In the genomic region with DNA sequence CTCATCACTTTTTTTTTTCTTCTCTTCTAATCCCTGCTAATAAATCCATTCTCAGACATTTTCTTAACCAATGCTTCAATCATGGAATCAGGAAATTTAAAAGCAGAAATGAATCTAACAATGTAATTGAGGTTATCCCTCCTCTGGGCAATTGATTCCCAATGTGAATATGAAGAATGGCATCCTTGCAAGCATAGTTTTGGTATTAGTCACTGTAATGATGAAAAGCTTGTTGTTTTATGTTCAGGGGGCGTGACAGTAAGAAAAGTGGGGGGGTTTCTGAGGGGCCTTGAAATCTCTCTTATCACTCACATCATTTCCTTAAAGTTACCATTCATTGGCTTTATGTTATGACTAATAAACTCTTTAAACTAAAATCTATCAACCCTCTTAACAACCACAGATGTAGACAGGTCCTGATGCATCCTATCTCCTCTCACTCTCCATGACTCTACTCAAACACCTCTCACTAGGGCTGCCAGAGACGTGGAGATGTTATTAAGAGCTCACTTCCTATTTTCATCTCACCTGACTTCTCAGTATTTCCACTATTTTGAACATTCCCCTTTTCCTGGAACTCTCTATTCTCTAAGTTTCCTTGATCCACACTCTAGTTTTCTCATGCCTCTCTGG, we compare ENCODE assay signal across 15 cellular contexts.
A peak's percentile ranks its signal among the peaks of the same experiment; 100 is the strongest.
DNase-seq lines count a peak whose midpoint lies in the region; ATAC-seq and TF ChIP-seq lines count a peak whose summit lies in the region.
"Had no signal": no experiment of that assay in that cellular context is flagged by ENCODE, and none has a peak within 500 bp of the region (broad histone marks: within the 10 kb centered on the region; RNA-seq: fewer than 3 reads in every experiment).

No MANE protein-coding gene starts in this region.

- no peak overlapping the region for H2AFZ ChIP-seq in osteoblast (ENCODE audit: low read length)

- H3K4me1 ChIP-seq in osteoblast (ENCODE audit: insufficient read depth, low read length) (peaks cover 35% of the 10 kb centered on the region), heart right ventricle (no peaks in the 10 kb centered on the region)

- H3K4me3 ChIP-seq in epithelial cell of proximal tubule (ENCODE audit: low read depth, low read length) (no peak overlapping the region), osteoblast (ENCODE audit: insufficient read depth, low read length) (no peak overlapping the region), heart right ventricle (no peak overlapping the region)
- H3K4me3 ChIP-seq: MG63 had no signal

- CTCF ChIA-PET in RWPE1 (lab: Yijun Ruan, JAX), result interaction anchor here (0.6 to 0.7 kb wide), 3 partner anchors 45 to 1375 kb away, joined by 3 to 5 read pairs (median 3); no protein-coding TSS in a partner anchor
- CTCF ChIA-PET in activated CD4-positive, alpha-beta T cell treated with anti-CD3 and anti-CD28 coated beads, Interleukin-2, amount 10 ng/mL, durations not matched to agents 7 days and 5 days (lab: Charles Lee), result no interaction called here

- TF ChIP-seq CTCF in RWPE1 (conservative IDR thresholded peaks at IDR 0.05; ENCODE audit: low read depth) (no peak), epithelial cell of proximal tubule (conservative IDR thresholded peaks at IDR 0.05; ENCODE audit: low read depth, low read length) (no peak), osteoblast (IDR thresholded peaks at IDR 0.05; ENCODE audit: extremely low read depth, low read depth, low read length) (no peak), heart right ventricle (IDR thresholded peaks at IDR 0.05) (no peak), GM10266 (IDR thresholded peaks at IDR 0.05; ENCODE audit: control insufficient read depth, insufficient read depth, low read depth, missing control alignments) (no peak)

- no peaks in the 10 kb centered on the region for H4K20me1 ChIP-seq in osteoblast (ENCODE audit: insufficient read depth, low read length)

- 38% methylated on average over 2 of the region's 2 CpGs for whole genome bisulfite sequencing in heart right ventricle, 2 donors

- peaks cover 7% of the 10 kb centered on the region for H3K9me3 Mint-ChIP-seq in activated CD4-positive, alpha-beta T cell treated with anti-CD3 and anti-CD28 coated beads, Interleukin-2, amount 10 ng/mL, durations not matched to agents 7 days and 5 days

- no peaks in the 10 kb centered on the region for H3K27me3 Mint-ChIP-seq in activated CD4-positive, alpha-beta T cell treated with anti-CD3 and anti-CD28 coated beads, Interleukin-2, amount 10 ng/mL, durations not matched to agents 7 days and 5 days
- H3K27me3 Mint-ChIP-seq: CD4-positive, alpha-beta T cell; central memory CD8-positive, alpha-beta T cell; natural killer cell treated with Interleukin-12 subunit alpha and Interleukin-12 subunit beta and Interleukin-15 and Interleukin-18, amount 100 ng/mL, for 72 hours had no signal

- H3K79me2 ChIP-seq in osteoblast (ENCODE audit: insufficient read depth, low read length), result no peaks in the 10 kb centered on the region

- intact Hi-C loops in heart right ventricle (cut with DNase I), result no loop called here

- ATAC-seq in heart right ventricle, result no peak
- no peak for ATAC-seq in HG03432 (IDR thresholded peaks at IDR 0.05; ENCODE audit: unreplicated experiment)
- ATAC-seq: left cardiac atrium; natural killer cell treated with Interleukin-12 subunit alpha and Interleukin-12 subunit beta and Interleukin-15 and Interleukin-18, amount 100 ng/mL, for 72 hours had no signal

- DNase-seq in GM04504 (ENCODE audit: low read depth) (peak; percentile 35), RWPE1 (ENCODE audit: low spot score) (peak; percentile 46), epithelial cell of proximal tubule (ENCODE audit: low read depth) (peak; percentile 71), osteoblast (ENCODE audit: insufficient read length, low spot score, missing footprints) (no peak), heart right ventricle (no peak), GM10266 (ENCODE audit: extremely low spot score) (no peak)
- DNase-seq in activated CD4-positive, alpha-beta T cell treated with anti-CD3 and anti-CD28 coated beads, Interleukin-2, amount 10 ng/mL, durations not matched to agents 7 days and 5 days, result no peak
- DNase-seq: activated CD4-positive, alpha-beta T cell treated with anti-CD3 and anti-CD28 coated beads, Interleukin-2, amount 50 U/mL, for 4 hours; activated effector memory CD4-positive, alpha-beta T cell treated with Interleukin-2 at 50 U/mL for 16 hours; CD4-positive, alpha-beta T cell; left cardiac atrium; MG63 had no signal

- H3K9me3 ChIP-seq in osteoblast (ENCODE audit: low read depth, low read length), result no peaks in the 10 kb centered on the region
- H3K9me3 ChIP-seq in heart right ventricle, result peaks cover 0 to 16% (median 0%) of the 10 kb centered on the region in 11 donors
- H3K9me3 ChIP-seq: MG63 had no signal

- H3K36me3 ChIP-seq in osteoblast (ENCODE audit: insufficient read depth, low read length) (no peaks in the 10 kb centered on the region), heart right ventricle (no peaks in the 10 kb centered on the region)
- H3K36me3 ChIP-seq: MG63 had no signal

- no peaks in the 10 kb centered on the region for H3K36me3 Mint-ChIP-seq in activated CD4-positive, alpha-beta T cell treated with anti-CD3 and anti-CD28 coated beads, Interleukin-2, amount 10 ng/mL, durations not matched to agents 7 days and 5 days (ENCODE audit: low read depth)
- H3K36me3 Mint-ChIP-seq: natural killer cell treated with Interleukin-12 subunit alpha and Interleukin-12 subunit beta and Interleukin-15 and Interleukin-18, amount 100 ng/mL, for 72 hours had no signal

- H3K4me1 Mint-ChIP-seq in activated CD4-positive, alpha-beta T cell treated with anti-CD3 and anti-CD28 coated beads, Interleukin-2, amount 10 ng/mL, durations not matched to agents 7 days and 5 days, result no peaks in the 10 kb centered on the region
- H3K4me1 Mint-ChIP-seq: central memory CD8-positive, alpha-beta T cell had no signal

- peak overlapping the region; percentile 60 for H3K4me2 ChIP-seq in osteoblast (ENCODE audit: insufficient read depth, low read length)

- no peak overlapping the region for H3K4me3 Mint-ChIP-seq in activated CD4-positive, alpha-beta T cell treated with anti-CD3 and anti-CD28 coated beads, Interleukin-2, amount 10 ng/mL, durations not matched to agents 7 days and 5 days
- H3K4me3 Mint-ChIP-seq: CD4-positive, alpha-beta T cell; central memory CD8-positive, alpha-beta T cell; natural killer cell treated with Interleukin-12 subunit alpha and Interleukin-12 subunit beta and Interleukin-15 and Interleukin-18, amount 100 ng/mL, for 72 hours had no signal

- H3K27me3 ChIP-seq in osteoblast (ENCODE audit: insufficient read depth, low read length) (no peaks in the 10 kb centered on the region), heart right ventricle (no peaks in the 10 kb centered on the region)
- H3K27me3 ChIP-seq: MG63 had no signal

- no peak overlapping the region for H3K27ac Mint-ChIP-seq in activated CD4-positive, alpha-beta T cell treated with anti-CD3 and anti-CD28 coated beads, Interleukin-2, amount 10 ng/mL, durations not matched to agents 7 days and 5 days
- H3K27ac Mint-ChIP-seq: CD4-positive, alpha-beta T cell; natural killer cell treated with Interleukin-12 subunit alpha and Interleukin-12 subunit beta and Interleukin-15 and Interleukin-18, amount 100 ng/mL, for 72 hours had no signal

- H3K27ac ChIP-seq in RWPE1 (no peak overlapping the region), osteoblast (ENCODE audit: low read depth, low read length) (peak overlapping the region; percentile 85), heart right ventricle (no peak overlapping the region)

- POLR2A ChIA-PET in RWPE1 (lab: Yijun Ruan, JAX; ENCODE audit: low non-redundant PET), result no interaction called here
- POLR2A ChIA-PET in activated CD4-positive, alpha-beta T cell treated with anti-CD3 and anti-CD28 coated beads, Interleukin-2, amount 10 ng/mL, durations not matched to agents 7 days and 5 days (lab: Charles Lee), result no interaction called here

Comparison
In these comparisons a context has a peak if more than half of its experiments do, and no peak if none do; other contexts are left out.
1. DNase-seq: peak in GM04504 (single experiment), RWPE1 (single experiment) and epithelial cell of proximal tubule (single experiment); none in osteoblast (single experiment), heart right ventricle (0 of 2), GM10266 (single experiment) and activated CD4-positive, alpha-beta T cell treated with anti-CD3 and anti-CD28 coated beads, Interleukin-2, amount 10 ng/mL, durations not matched to agents 7 days and 5 days (single experiment).